In the genomic region with DNA sequence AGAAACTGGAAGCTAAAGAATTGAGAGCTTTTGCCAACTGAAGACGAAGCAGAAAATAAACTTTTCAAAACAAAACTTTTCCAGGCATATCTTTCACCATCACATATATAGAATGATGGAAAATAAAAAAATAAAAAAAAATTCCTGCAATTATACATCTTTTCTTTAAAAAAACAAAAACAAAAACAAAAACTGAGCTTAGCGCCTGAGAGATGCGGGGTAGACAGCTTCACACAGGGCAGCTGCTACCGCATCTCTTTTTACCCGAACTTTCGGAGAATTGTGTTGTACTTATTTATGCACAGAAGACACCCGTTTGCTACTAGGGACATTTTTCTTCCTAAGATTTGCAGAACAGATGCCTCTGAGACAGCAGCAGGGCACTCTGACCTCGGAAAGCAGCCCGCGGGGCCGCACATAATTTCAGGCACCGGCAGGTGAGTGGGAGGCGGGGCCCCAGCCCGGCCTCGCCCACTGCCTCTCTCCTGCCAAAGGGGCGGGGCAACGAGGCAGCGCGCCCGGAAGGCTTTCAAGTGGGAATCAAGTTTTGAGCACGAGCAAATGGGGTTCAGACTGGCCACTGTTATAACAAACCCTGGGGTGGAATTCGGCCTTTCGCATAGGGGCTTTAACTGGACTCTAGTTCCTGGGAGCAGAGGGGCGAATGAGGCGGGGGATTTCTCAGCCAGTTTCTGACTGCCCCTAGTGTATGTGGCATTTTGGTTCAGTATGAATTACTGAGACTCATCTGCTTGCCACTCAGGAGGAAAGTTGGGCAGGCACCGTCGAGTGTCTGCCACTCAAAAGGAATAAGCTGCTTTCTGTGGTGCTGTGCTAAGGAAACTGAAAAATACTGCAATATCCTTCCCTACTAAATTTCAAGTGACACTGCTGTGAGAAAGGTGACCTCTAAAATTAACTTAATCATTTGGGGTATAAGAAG, we compare ENCODE assay signal across 11 cellular contexts. TPM values are rescaled to one million over a fixed set of nuclear protein-coding genes. Genes with fewer than 3 reads are reported as not detected.
DNase-seq lines count a peak whose midpoint lies in the region; ATAC-seq, FAIRE-seq and TF ChIP-seq lines count a peak whose summit lies in the region.
"Had no signal": no experiment of that assay in that cellular context is flagged by ENCODE, and none has a peak within 500 bp of the region (broad histone marks: within the 10 kb centered on the region; RNA-seq: fewer than 3 reads in every experiment).

No MANE protein-coding gene starts in this region.

- H3K9me3 Mint-ChIP-seq in WTC11, result no peaks in the 10 kb centered on the region
- H3K9me3 Mint-ChIP-seq in stimulated activated naive CD8-positive, alpha-beta T cell treated with anti-CD3 and anti-CD28 coated beads, Interleukin-15, amount 100 ng/mL, for 72 hours, result no peaks in the 10 kb centered on the region
- H3K9me3 Mint-ChIP-seq: activated T-cell treated with anti-CD3 and anti-CD28 coated beads, Interleukin-2, amount 50 U/mL, for 4 hours had no signal

- no peaks in the 10 kb centered on the region for H3K36me3 Mint-ChIP-seq in WTC11

- no peak overlapping the region for H2AFZ ChIP-seq in smooth muscle cell (ENCODE audit: low read depth)
- H2AFZ ChIP-seq: GM23248 had no signal

- no peaks in the 10 kb centered on the region for H3K79me2 ChIP-seq in smooth muscle cell (ENCODE audit: low read depth)

- POLR2A ChIA-PET in WTC11 (lab: Charles Lee), result no interaction called here

- peaks cover 9% of the 10 kb centered on the region for H3F3A ChIP-seq in smooth muscle cell (ENCODE audit: low read depth)

- FAIRE-seq in GM19239 (lab: Jason Lieb, UNC), result no peak

- peaks cover 17% of the 10 kb centered on the region for H3K4me1 Mint-ChIP-seq in WTC11
- H3K4me1 Mint-ChIP-seq in stimulated activated naive CD8-positive, alpha-beta T cell treated with anti-CD3 and anti-CD28 coated beads, Interleukin-15, amount 100 ng/mL, for 72 hours, result peaks cover 10% of the 10 kb centered on the region

- 41% methylated on average over 27 of the region's 27 CpGs for WGBS in smooth muscle cell (ENCODE audit: low lambda C conversion rate)

- H3K9ac ChIP-seq in iPS-18a (ENCODE audit: low read length) (peak overlapping the region; percentile 35), smooth muscle cell (ENCODE audit: low read depth) (no peak overlapping the region)
- H3K9ac ChIP-seq: GM23248 had no signal

- CTCF ChIA-PET in WTC11 (lab: Charles Lee), result interaction anchor here (0.5 to 2.1 kb wide), 7 partner anchors 18 to 272 kb away, joined by 3 to 9 read pairs (median 6); partner anchors contain the start of genes FAM133B, PEX1 and RBM48

- peak overlapping the region; percentile 88; the same call in 1 of the 2 replicates for H3K27ac Mint-ChIP-seq in WTC11
- H3K27ac Mint-ChIP-seq in stimulated activated naive CD8-positive, alpha-beta T cell treated with anti-CD3 and anti-CD28 coated beads, Interleukin-15, amount 100 ng/mL, for 72 hours, result no peak overlapping the region

- H3K4me3 ChIP-seq in iPS-18a (ENCODE audit: low read length) (peak overlapping the region; percentile 66), smooth muscle cell (peak overlapping the region; percentile 41)
- H3K4me3 ChIP-seq: GM23248 had no signal

- no peaks in the 10 kb centered on the region; the same call in 1 of the 2 replicates for H3K27me3 Mint-ChIP-seq in WTC11 (ENCODE audit: low read depth)
- no peaks in the 10 kb centered on the region for H3K27me3 Mint-ChIP-seq in stimulated activated naive CD8-positive, alpha-beta T cell treated with anti-CD3 and anti-CD28 coated beads, Interleukin-15, amount 100 ng/mL, for 72 hours

- H3K4me2 ChIP-seq in smooth muscle cell, result peak overlapping the region; percentile 61

- peaks cover 10% of the 10 kb centered on the region for H4K20me1 ChIP-seq in smooth muscle cell (ENCODE audit: low read depth)

- H3K27ac ChIP-seq in iPS-18a (ENCODE audit: low read length) (no peak overlapping the region), smooth muscle cell (ENCODE audit: low read depth) (no peak overlapping the region)
- H3K27ac ChIP-seq: GM23248 had no signal

- H3K27me3 ChIP-seq in iPS-18a (ENCODE audit: control insufficient read depth, insufficient read depth, low read length), result peaks cover 10% of the 10 kb centered on the region
- H3K27me3 ChIP-seq in smooth muscle cell (ENCODE audit: low read depth), result no peaks in the 10 kb centered on the region

- no peaks in the 10 kb centered on the region for H3K4me1 ChIP-seq in iPS-18a (ENCODE audit: control insufficient read depth, low read depth, low read length)
- H3K4me1 ChIP-seq in smooth muscle cell (ENCODE audit: low read depth), result peaks cover 4% of the 10 kb centered on the region

- TF ChIP-seq CTCF in WTC11 (IDR thresholded peaks at IDR 0.05), result no peak
- TF ChIP-seq CTCF in smooth muscle cell (IDR thresholded peaks at IDR 0.05; ENCODE audit: borderline replicate concordance, insufficient read depth, poor library complexity, severe bottlenecking), result no peak

- no peaks in the 10 kb centered on the region for H3K36me3 ChIP-seq in iPS-18a (ENCODE audit: control insufficient read depth, low read depth, low read length)
- H3K36me3 ChIP-seq in smooth muscle cell (ENCODE audit: low read depth), result peaks cover 7% of the 10 kb centered on the region

- H3K9me3 ChIP-seq in iPS-18a (ENCODE audit: control insufficient read depth, low read depth, low read length) (no peaks in the 10 kb centered on the region), smooth muscle cell (replicated peaks; ENCODE audit: low read depth) (no peaks in the 10 kb centered on the region)

- DNase-seq in NCI-H2081 (lab: John Stamatoyannopoulos, UW) (peak; percentile 52 to 71), NCI-H2081 treated with DMSO at 0.1 percent for 48 hours (lab: John Stamatoyannopoulos, UW) (no peak), WTC11 (ENCODE audit: low spot score) (peak; percentile 84), smooth muscle cell (lab: John Stamatoyannopoulos, UW; ENCODE audit: unreplicated experiment) (no peak), GM19239 (ENCODE audit: insufficient read length, low spot score) (no peak), pons (ENCODE audit: low spot score) (no peak)
- no peak for DNase-seq in stimulated activated naive CD8-positive, alpha-beta T cell treated with anti-CD3 and anti-CD28 coated beads, Interleukin-15, amount 100 ng/mL, for 72 hours
- DNase-seq: activated T-cell treated with anti-CD3 and anti-CD28 coated beads, Interleukin-2, amount 50 U/mL, for 4 hours; effector CD4-positive, alpha-beta T cell; GM23248 had no signal

- H3K4me3 Mint-ChIP-seq in WTC11, result peak overlapping the region; percentile 73
- no peak overlapping the region for H3K4me3 Mint-ChIP-seq in stimulated activated naive CD8-positive, alpha-beta T cell treated with anti-CD3 and anti-CD28 coated beads, Interleukin-15, amount 100 ng/mL, for 72 hours
- H3K4me3 Mint-ChIP-seq: activated T-cell treated with anti-CD3 and anti-CD28 coated beads, Interleukin-2, amount 50 U/mL, for 4 hours had no signal

- ATAC-seq in WTC11, result peak; percentile 96
- no peak for ATAC-seq in stimulated activated naive CD8-positive, alpha-beta T cell treated with anti-CD3 and anti-CD28 coated beads, Interleukin-15, amount 100 ng/mL, for 72 hours
- ATAC-seq: activated T-cell treated with anti-CD3 and anti-CD28 coated beads, Interleukin-2, amount 50 U/mL, for 4 hours had no signal

TF ChIP-seq in WTC11, 78 proteins besides CTCF, POLR2A, EP300 and RAD21:
- no peak for TF ChIP-seq IRF2 (CRISPR knock-in tag; IDR thresholded peaks at IDR 0.05; ENCODE audit: borderline replicate concordance, low read depth)
- peak; percentile 60 for TF ChIP-seq SP1 (CRISPR knock-in tag; conservative IDR thresholded peaks at IDR 0.05)

RNA-seq across cellular contexts. Expression of gene FAM133B, which starts 18.5 kb away (rescaled TPM):
- total RNA-seq in WTC11 (2021), result 32.2 to 34.9 TPM (median 32.5 TPM) in 3 replicates
- 24.2 and 36.0 TPM in 2 replicates for total RNA-seq in smooth muscle cell
- polyA plus RNA-seq in smooth muscle cell, result 17.2 and 25.1 TPM in 2 replicates

Comparison
In these comparisons a context has a peak if more than half of its experiments do, and no peak if none do; other contexts are left out.
1. DNase-seq: peak in NCI-H2081 (2 of 2) and WTC11 (single experiment); none in NCI-H2081 treated with DMSO at 0.1 percent for 48 hours (single experiment), smooth muscle cell (single experiment), GM19239 (single experiment), pons (single experiment) and stimulated activated naive CD8-positive, alpha-beta T cell treated with anti-CD3 and anti-CD28 coated beads, Interleukin-15, amount 100 ng/mL, for 72 hours (0 of 2).